8 cellular contexts compared by ENCODE assay signal in genomic region chr19:38224014-38224862, GRCh38. TPM values are rescaled to one million over a fixed set of nuclear protein-coding genes. Genes with fewer than 3 reads are reported as not detected.
A peak's percentile ranks its signal among the peaks of the same experiment; 100 is the strongest.
DNase-seq lines count a peak whose midpoint lies in the region; ATAC-seq, FAIRE-seq and TF ChIP-seq lines count a peak whose summit lies in the region.

TSS of gene DPF1 (minus strand) at chr19:38224222. CDS start at chr19:38224142, 80 bp downstream.

- peak; percentile 42 to 49; a peak in 2 of 4 replicates for TF ChIP-seq POLR2A in HepG2 (IDR thresholded peaks at IDR 0.05; ENCODE audit: insufficient read depth in 1 of 2, low read depth in 2 of 2, low read length in 2 of 2)

- no peaks in the 10 kb centered on the region for H3K9me3 Mint-ChIP-seq in WTC11

- peak; percentile 49 for FAIRE-seq in HepG2 (lab: Jason Lieb, UNC)

- peaks cover 25% of the 10 kb centered on the region for H3K4me1 Mint-ChIP-seq in WTC11

- peaks cover 7 to 22% of the 10 kb centered on the region in 2 experiments; a peak in 4 of 5 replicates for H3K27me3 ChIP-seq in HepG2 (ENCODE audit: control insufficient read depth in 1 of 2, insufficient read depth in 2 of 2, low read length in 2 of 2)

- TF ChIP-seq CTCF in WTC11 (IDR thresholded peaks at IDR 0.05) (no peak), HepG2 (CRISPR knock-in tag; IDR thresholded peaks at IDR 0.05) (peak; percentile 51)

- H4K20me1 ChIP-seq in HepG2 (ENCODE audit: insufficient read depth, low read length): no peaks in the 10 kb centered on the region

- peak within 1 kb of the TSS; percentile 31 for H3K9ac ChIP-seq in HepG2 (ENCODE audit: insufficient read depth, low read depth, low read length)

- H3K9me3 ChIP-seq in HepG2 (ENCODE audit: low read length): no peaks in the 10 kb centered on the region

- H3K27ac ChIP-seq in cingulate gyrus (ENCODE audit: low read depth, low read length) (peak within 1 kb of the TSS; percentile 35), HepG2 (ENCODE audit: extremely low read length, insufficient read depth, low read length) (no peak within 1 kb of the TSS)

- no peaks in the 10 kb centered on the region for H3K36me3 Mint-ChIP-seq in WTC11

- TF ChIP-seq RAD21 in HepG2 (CRISPR knock-in tag; IDR thresholded peaks at IDR 0.05): no peak

- H3K4me1 ChIP-seq in HepG2 (ENCODE audit: insufficient read depth, low read length): peaks cover 17% of the 10 kb centered on the region

- peak within 1 kb of the TSS; percentile 62 to 86 (median 75) for H3K4me3 ChIP-seq in HepG2 (replicated peaks in 1 of 3; ENCODE audit: insufficient read depth in 1 of 3, low read depth in 2 of 3, low read length in 3 of 3)

- BruUV-seq in HepG2 (replicated peaks; lab: Mats Ljungman, UMichigan): no TSS peak

- ATAC-seq in HG02759 (IDR thresholded peaks at IDR 0.05; ENCODE audit: unreplicated experiment): peak; percentile 87
- peak; percentile 83 for ATAC-seq in WTC11
- peak; percentile 96 for ATAC-seq in HepG2

- POLR2A ChIA-PET in WTC11 (lab: Charles Lee): interaction anchor here (0.6 kb wide), 1 partner anchor 12 kb away, joined by 3 read pairs; no protein-coding TSS in a partner anchor
- POLR2A ChIA-PET in HepG2 (lab: Yijun Ruan, JAX): no interaction called here

- H3K27ac Mint-ChIP-seq in WTC11: peak within 1 kb of the TSS; percentile 50

- CTCF ChIA-PET in WTC11 (lab: Charles Lee) (interaction anchor here (0.6 to 2.0 kb wide), 17 partner anchors 9 to 321 kb away, joined by 3 to 30 read pairs (median 4); partner anchors contain the start of genes GGN and PPP1R14A), HepG2 (lab: Yijun Ruan, JAX; ENCODE audit: low intra/inter-chr PET ratio, low total read pairs) (interaction anchor here (1.3 kb wide), 1 partner anchor 82 kb away, joined by 4 read pairs; no protein-coding TSS in a partner anchor)

- DNase-seq in NCI-H1417 (lab: John Stamatoyannopoulos, UW): peak; percentile 75 to 78 (median 77)
- no peak for DNase-seq in NCI-H1417 treated with DMSO at 0.1 percent for 48 hours (lab: John Stamatoyannopoulos, UW)
- peak; percentile 84 for DNase-seq in NCI-H2196 (lab: John Stamatoyannopoulos, UW; ENCODE audit: unreplicated experiment)
- DNase-seq in WTC11 (ENCODE audit: low spot score): peak; percentile 92
- DNase-seq in HepG2 (ENCODE audit: low spot score): peak; percentile 78
- DNase-seq in stimulated activated CD8-positive, alpha-beta memory T cell treated with anti-CD3 and anti-CD28 coated beads, Interleukin-15, amount 100 ng/mL, for 48 hours (ENCODE audit: low read depth in 2 of 2): peak; percentile 45 to 70

- peaks cover 15% of the 10 kb centered on the region for H3K27me3 Mint-ChIP-seq in WTC11 (ENCODE audit: low read depth)

- no peak within 1 kb of the TSS for H2AFZ ChIP-seq in HepG2 (ENCODE audit: low read length)

- H3K36me3 ChIP-seq in HepG2 (replicated peaks in 1 of 2; ENCODE audit: control insufficient read depth in 1 of 2, insufficient read depth in 2 of 2, low read length in 2 of 2): no peaks in the 10 kb centered on the region

- H3K79me2 ChIP-seq in HepG2 (ENCODE audit: insufficient read depth, low read length): no peaks in the 10 kb centered on the region

- TF ChIP-seq EP300 in HepG2 (IDR thresholded peaks at IDR 0.05; ENCODE audit: low read depth in 2 of 2, low read length in 2 of 2) (no peak), HepG2 (CRISPR knock-in tag; IDR thresholded peaks at IDR 0.05; ENCODE audit: borderline replicate concordance) (no peak)

- intact Hi-C loops in HepG2 (cut with micrococcal nuclease; ENCODE audit: unreplicated experiment): loop anchor here (2.0 kb wide), 1 partner anchor 325 kb away; no protein-coding TSS in a partner anchor

- in situ Hi-C loops in HepG2 (cut with HindIII; ENCODE audit: extremely low pct_ligation_motif_present, low pct_unique_long_range_greater_than_20kb): no loop called here

- H3K4me3 Mint-ChIP-seq in WTC11: peak within 1 kb of the TSS; percentile 80

- WGBS in HepG2 (ENCODE audit: low lambda C conversion rate): 1% methylated on average over 22 of the region's 61 CpGs

- peak within 1 kb of the TSS; percentile 92 for H3K4me2 ChIP-seq in HepG2 (ENCODE audit: low read depth, low read length)

TF ChIP-seq in WTC11, 78 proteins besides CTCF, POLR2A, EP300 and RAD21 (continues in another document):
- TF ChIP-seq E2F1 (CRISPR knock-in tag; IDR thresholded peaks at IDR 0.05) (no peak), ZSCAN18 (CRISPR knock-in tag; IDR thresholded peaks at IDR 0.05) (no peak), ZNF138 (CRISPR knock-in tag; conservative IDR thresholded peaks at IDR 0.05) (no peak), SMAD3 (CRISPR knock-in tag; IDR thresholded peaks at IDR 0.05; ENCODE audit: borderline replicate concordance) (no peak), ELF4 (CRISPR knock-in tag; IDR thresholded peaks at IDR 0.05; ENCODE audit: low read depth) (no peak), ZNF671 (CRISPR knock-in tag; IDR thresholded peaks at IDR 0.05) (no peak)

TF ChIP-seq in HepG2, 621 proteins besides CTCF, POLR2A, EP300 and RAD21 (continues in another document):
- peak; percentile 86 for TF ChIP-seq YY1 (IDR thresholded peaks at IDR 0.05; ENCODE audit: insufficient read depth, insufficient replicate concordance, low read depth, low read length)
- no peak for TF ChIP-seq STAT6 (CRISPR knock-in tag; IDR thresholded peaks at IDR 0.05; ENCODE audit: borderline replicate concordance)
- peak; percentile 80 for TF ChIP-seq TFDP2 (CRISPR knock-in tag; IDR thresholded peaks at IDR 0.05)
- no peak for TF ChIP-seq PHB2 (IDR thresholded peaks at IDR 0.05; ENCODE audit: partially characterized antibody)
- TF ChIP-seq ZNF225 (CRISPR knock-in tag; IDR thresholded peaks at IDR 0.05): no peak
- peak; percentile 89 for TF ChIP-seq GABPB1 (CRISPR knock-in tag; IDR thresholded peaks at IDR 0.05)
- no peak for TF ChIP-seq NFIB (CRISPR knock-in tag; IDR thresholded peaks at IDR 0.05; ENCODE audit: borderline replicate concordance)
- no peak for TF ChIP-seq SOX6 (IDR thresholded peaks at IDR 0.05)
- 0 out of 2 replicates have a peak, but pooled peaks have one; percentile 18 for TF ChIP-seq SOX6 (CRISPR knock-in tag; IDR thresholded peaks at IDR 0.05)
- peak; percentile 15; the same call in 1 of the 2 replicates for TF ChIP-seq SOX5 (CRISPR knock-in tag; IDR thresholded peaks at IDR 0.05; ENCODE audit: borderline replicate concordance)

RNA-seq across cellular contexts. Expression of gene DPF1, which starts in this region (rescaled TPM):
- 5.2 to 6.8 TPM (median 5.9 TPM) in 3 replicates for total RNA-seq in WTC11 (2021)
- 1.7 and 3.2 TPM in 2 replicates for total RNA-seq in HepG2 (2016; rRNA removed; fragmentation: Illumina TruSeq; extraction: Trizol)
- 1.4 and 1.6 TPM in 2 replicates for total RNA-seq in HepG2 (2016; cell fraction: cytosol; rRNA removed; fragmentation: Illumina TruSeq; extraction: Trizol; ENCODE audit: low read depth)
- total RNA-seq in HepG2 (2016; cell fraction: insoluble cytoplasmic fraction; rRNA removed; fragmentation: Illumina TruSeq; extraction: Trizol): 1.6 and 2.3 TPM in 2 replicates
- 2.0 and 2.8 TPM in 2 replicates for total RNA-seq in HepG2 (2016; cell fraction: membrane; rRNA removed; fragmentation: Illumina TruSeq; extraction: Trizol)
- total RNA-seq in HepG2 (2016; cell fraction: nucleus; rRNA removed; fragmentation: Illumina TruSeq; extraction: Trizol): 2.1 and 2.7 TPM in 2 replicates
- 1.0 and 1.3 TPM in 2 replicates for polyA plus RNA-seq in HepG2 (2011; rRNA removed)
- 0.65 and 1.2 TPM in 2 replicates for polyA plus RNA-seq in HepG2 (2011; cell fraction: cytosol; rRNA removed)
- polyA plus RNA-seq in HepG2 (2011; cell fraction: nucleus; rRNA removed): 3.3 and 3.6 TPM in 2 replicates
- 0.36 and 1.2 TPM in 2 replicates for polyA plus RNA-seq in HepG2 (2012)
- polyA plus RNA-seq in HepG2 (2016; cell fraction: cytosol; fragmentation: Illumina TruSeq; extraction: Trizol; ENCODE audit: low read depth): 1.1 TPM in 2 replicates
- polyA plus RNA-seq in HepG2 (2016; cell fraction: insoluble cytoplasmic fraction; fragmentation: Illumina TruSeq; extraction: Trizol; ENCODE audit: low read depth): 1.4 and 3.2 TPM in 2 replicates
- 1.4 and 1.7 TPM in 2 replicates for polyA plus RNA-seq in HepG2 (2016; cell fraction: membrane; fragmentation: Illumina TruSeq; extraction: Trizol; ENCODE audit: low read depth)
- polyA plus RNA-seq in HepG2 (2016; cell fraction: nucleus; fragmentation: Illumina TruSeq; extraction: Trizol; ENCODE audit: insufficient read depth, low read depth): 4.1 and 5.7 TPM in 2 replicates
- 1.3 and 2.4 TPM in 2 replicates for polyA minus RNA-seq in HepG2 (2011; rRNA and poly(A)+ RNA removed; ENCODE audit: low replicate concordance)
- 0.62 and 0.69 TPM in 2 replicates for polyA minus RNA-seq in HepG2 (2011; cell fraction: cytosol; rRNA and poly(A)+ RNA removed)
- 1.4 and 1.7 TPM in 2 replicates for polyA minus RNA-seq in HepG2 (2011; cell fraction: nucleus; rRNA and poly(A)+ RNA removed)
